Comparison of ENCODE assay signal across 12 cellular contexts in genomic region chr1:119743308-119743707, GRCh38. TPM values are rescaled to one million over a fixed set of nuclear protein-coding genes. Genes with fewer than 3 reads are reported as not detected.
DNase-seq lines count a peak whose midpoint lies in the region; ATAC-seq and TF ChIP-seq lines count a peak whose summit lies in the region.
"Had no signal": no experiment of that assay in that cellular context is flagged by ENCODE, and none has a peak within 500 bp of the region (broad histone marks: within the 10 kb centered on the region; RNA-seq: fewer than 3 reads in every experiment).

No MANE protein-coding gene starts in this region.

- ATAC-seq in right cardiac atrium = peak in 1 of 2 donors; percentile 25
- ATAC-seq in GM21717 (IDR thresholded peaks at IDR 0.05; ENCODE audit: unreplicated experiment) = no peak
- ATAC-seq in omental fat pad (ENCODE audit: low FRiP score) = no peak

- H3K4me3 ChIP-seq in left ventricle myocardium inferior = no peak overlapping the region
- no peak overlapping the region for H3K4me3 ChIP-seq in right atrium auricular region
- no peak overlapping the region for H3K4me3 ChIP-seq in astrocyte of the spinal cord (ENCODE audit: low read depth, low read length)
- H3K4me3 ChIP-seq in right cardiac atrium (ENCODE audit: low read length) = no peak overlapping the region
- H3K4me3 ChIP-seq in thyroid gland (replicated peaks in 1 of 3) = no peak overlapping the region
- H3K4me3 ChIP-seq: adrenal gland had no signal

- no peak for TF ChIP-seq POLR2A in thyroid gland (IDR thresholded peaks at IDR 0.05)

- DNase-seq in left ventricle myocardium inferior = no peak
- no peak for DNase-seq in right atrium auricular region (ENCODE audit: low spot score)
- no peak for DNase-seq in astrocyte of the spinal cord (ENCODE audit: low read depth, low spot score)
- peak; percentile 50 to 76 (median 74) for DNase-seq in right cardiac atrium
- peak; percentile 49 to 60 for DNase-seq in thyroid gland
- no peak for DNase-seq in DMS79 treated with DMSO at 0.1 percent for 48 hours (lab: John Stamatoyannopoulos, UW)
- DNase-seq in omental fat pad (ENCODE audit: low spot score) = no peak

- in situ Hi-C loops in astrocyte of the spinal cord (cut with HindIII; ENCODE audit: low sequenced_read_pairs) = no loop called here

- H3K9me3 ChIP-seq in left ventricle myocardium inferior (replicated peaks) (no peaks in the 10 kb centered on the region), right atrium auricular region (no peaks in the 10 kb centered on the region), right cardiac atrium (ENCODE audit: control insufficient read depth, low read length) (no peaks in the 10 kb centered on the region), thyroid gland (no peaks in the 10 kb centered on the region)
- H3K9me3 ChIP-seq: adrenal gland had no signal

- intact Hi-C loops in left ventricle myocardium inferior (cut with micrococcal nuclease) (no loop called here), right cardiac atrium (cut with DNase I) (loop anchor here in 1 of 4 donors (5.0 kb wide), 1 partner anchor 64 kb away; no protein-coding TSS in a partner anchor), thyroid gland (cut with DNase I) (loop anchor here (10.0 kb wide), 1 partner anchor 61 kb away; no protein-coding TSS in a partner anchor)

- WGBS in right cardiac atrium = 43% methylated on average over 3 of the region's 3 CpGs
- 23 to 36% methylated on average over 3 of the region's 3 CpGs for WGBS in thyroid gland, 2 donors

- peaks cover 35% of the 10 kb centered on the region for H3K4me1 ChIP-seq in left ventricle myocardium inferior
- H3K4me1 ChIP-seq in right atrium auricular region = peaks cover 0 to 28% of the 10 kb centered on the region in 2 donors
- H3K4me1 ChIP-seq in right cardiac atrium (ENCODE audit: control insufficient read depth, insufficient read depth, low read length) = peaks cover 4% of the 10 kb centered on the region
- H3K4me1 ChIP-seq in thyroid gland = peaks cover 35% of the 10 kb centered on the region in 2 donors

- H3K27me3 ChIP-seq in left ventricle myocardium inferior (ENCODE audit: low read depth) (no peaks in the 10 kb centered on the region), right atrium auricular region (no peaks in the 10 kb centered on the region), right cardiac atrium (ENCODE audit: control insufficient read depth, insufficient read depth) (no peaks in the 10 kb centered on the region), thyroid gland (no peaks in the 10 kb centered on the region)
- H3K27me3 ChIP-seq: adrenal gland had no signal

- H3K36me3 ChIP-seq in left ventricle myocardium inferior (no peaks in the 10 kb centered on the region), right atrium auricular region (no peaks in the 10 kb centered on the region), thyroid gland (no peaks in the 10 kb centered on the region)
- H3K36me3 ChIP-seq: adrenal gland had no signal

- TF ChIP-seq CTCF in left ventricle myocardium inferior (IDR thresholded peaks at IDR 0.05; ENCODE audit: borderline replicate concordance) (no peak), right atrium auricular region (IDR thresholded peaks at IDR 0.05) (no peak), astrocyte of the spinal cord (IDR thresholded peaks at IDR 0.05; ENCODE audit: low read depth, low read length) (peak; percentile 1), thyroid gland (IDR thresholded peaks at IDR 0.05) (no peak), omental fat pad (IDR thresholded peaks at IDR 0.05) (no peak)

- H3K27ac ChIP-seq in left ventricle myocardium inferior (replicated peaks) (peak overlapping the region; percentile 11), right atrium auricular region (no peak overlapping the region), right cardiac atrium (ENCODE audit: low read length) (peak overlapping the region; percentile 6), thyroid gland (peak overlapping the region in 2 of 3 donors; percentile 18 to 57)
- H3K27ac ChIP-seq: adrenal gland had no signal

RNA-seq across cellular contexts. Expression of gene HMGCS2, which starts 25.4 kb away (rescaled TPM):
- total RNA-seq in left ventricle myocardium inferior = 65.5 TPM
- total RNA-seq in right atrium auricular region = 10 to 100 TPM; 12.4 to 43.8 TPM
- 10 to 100 TPM in 3 of 4 donors, under 1 TPM in 1; 0.82 to 50.8 (median 21.4) TPM for total RNA-seq in right cardiac atrium
- 18.5 TPM for polyA plus RNA-seq in right cardiac atrium
- total RNA-seq in thyroid gland = 1 to 10 TPM in 2 of 4 donors, not detected in 2; 6.4 to 8.1 TPM
- 1 to 10 TPM in 1 of 4 donors, under 1 TPM in 2, not detected in 1; 0.56 to 4.3 (median 0.96) TPM for total RNA-seq in omental fat pad
- total RNA-seq: CD4-positive, alpha-beta T cell; endodermal cell; fibroblast of villous mesenchyme had no signal

RNA-seq across cellular contexts. Expression of gene PHGDH, which starts 31.6 kb away (rescaled TPM):
- total RNA-seq in left ventricle myocardium inferior = 6.4 TPM
- 10 to 100 TPM; 23.5 to 29.4 TPM for total RNA-seq in right atrium auricular region
- 10 to 100 TPM; 18.1 to 43.1 (median 20.5) TPM for total RNA-seq in right cardiac atrium
- 11.9 TPM for polyA plus RNA-seq in right cardiac atrium
- 100 to 1,000 TPM in 2 of 4 donors, 10 to 100 TPM in 2; 36.0 to 308 (median 102) TPM for total RNA-seq in thyroid gland
- 10 to 100 TPM; 21.5 to 95.4 (median 28.4) TPM for total RNA-seq in omental fat pad

Comparison
In these comparisons a context has a peak if more than half of its experiments do, and no peak if none do; other contexts are left out.
1. DNase-seq: peak in right cardiac atrium (3 of 3) and thyroid gland (2 of 2); none in left ventricle myocardium inferior (single experiment), right atrium auricular region (single experiment), astrocyte of the spinal cord (single experiment), DMS79 treated with DMSO at 0.1 percent for 48 hours (single experiment) and omental fat pad (single experiment).
2. H3K27ac ChIP-seq: peak in left ventricle myocardium inferior (single experiment), right cardiac atrium (single experiment) and thyroid gland (2 of 3); none in right atrium auricular region (0 of 2).